8 cellular contexts compared by ENCODE assay signal in genomic region chr4:27198246-27198645, GRCh38.
"Had no signal": no experiment of that assay in that cellular context is flagged by ENCODE, and none has a peak within 500 bp of the region (broad histone marks: within the 10 kb centered on the region; RNA-seq: fewer than 3 reads in every experiment).

No MANE protein-coding gene starts in this region.

- H3K4me1 Mint-ChIP-seq: GM23338, IgD-negative memory B cell had no signal

- H3K9ac ChIP-seq: KMS-11 had no signal

- H3K27me3 Mint-ChIP-seq: IgD-negative memory B cell had no signal

- H3K4me3 Mint-ChIP-seq: GM23338, H9, IgD-negative memory B cell had no signal

- H3K27ac ChIP-seq: HL-60, KMS-11 had no signal

- H3K4me3 ChIP-seq: GM23338 had no signal

- H3K4me2 ChIP-seq: GM23338, KMS-11 had no signal

- DNase-seq: H9, HCEC 1CT, KBM-7 had no signal

- ATAC-seq: GM23338, HepG2 had no signal

- H3K9me3 Mint-ChIP-seq: GM23338, H9 had no signal

- H3K27ac Mint-ChIP-seq: GM23338, H9 had no signal
